In the genomic region with DNA sequence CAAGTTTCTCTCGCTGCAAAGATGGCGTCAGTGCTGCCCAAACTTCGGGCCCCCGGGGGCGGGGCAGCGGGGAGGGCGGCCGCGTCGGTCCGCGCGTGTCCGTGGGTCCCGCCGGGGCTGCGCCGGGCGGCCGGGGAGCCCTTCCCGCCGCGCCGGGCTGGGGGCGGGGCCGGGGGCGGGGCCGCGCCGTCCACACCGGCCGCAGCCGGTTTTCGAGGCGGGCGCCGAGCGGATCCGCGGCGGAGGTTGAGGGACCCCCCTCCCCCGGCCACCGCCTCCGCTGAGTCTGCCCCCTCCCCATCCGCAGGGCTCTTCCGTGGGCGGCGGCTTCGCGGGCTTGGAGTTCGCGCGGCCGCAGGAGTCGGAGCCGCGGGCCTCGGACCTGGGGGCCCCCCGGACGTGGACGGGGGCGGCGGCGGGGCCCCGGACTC, we compare ENCODE assay signal across 1 cellular context.
A peak's percentile ranks its signal among the peaks of the same experiment; 100 is the strongest.
TF ChIP-seq lines count a peak whose summit lies in the region.

No MANE protein-coding gene starts in this region.

TF ChIP-seq in K562, 482 proteins besides CTCF, POLR2A, EP300 and RAD21 (continued from another document and continues in another):
- TF ChIP-seq SMARCA4 (IDR thresholded peaks at IDR 0.05) (no peak), NFE2L1 (tag; IDR thresholded peaks at IDR 0.05; ENCODE audit: borderline replicate concordance, low read depth) (no peak), RHOXF2B (CRISPR knock-in tag; conservative IDR thresholded peaks at IDR 0.05) (no peak), TAF1 (IDR thresholded peaks at IDR 0.05; ENCODE audit: control insufficient read depth, extremely low read depth, insufficient read depth, low read length, severe bottlenecking) (peak; percentile 23), ZNF79 (CRISPR knock-in tag; IDR thresholded peaks at IDR 0.05; ENCODE audit: low read depth) (no peak), XRCC3 (IDR thresholded peaks at IDR 0.05) (no peak), PHF20 (IDR thresholded peaks at IDR 0.05; ENCODE audit: partially characterized antibody) (no peak), NFYB (IDR thresholded peaks at IDR 0.05; ENCODE audit: extremely low read depth, insufficient read length) (no peak), SRSF1 (IDR thresholded peaks at IDR 0.05; ENCODE audit: low read depth, low read length) (no peak), ZNF583 (CRISPR knock-in tag; IDR thresholded peaks at IDR 0.05) (0 out of 2 replicates have a peak, but pooled peaks have one; percentile 39), CBFB (CRISPR knock-in tag; IDR thresholded peaks at IDR 0.05) (no peak), DNMT1 (IDR thresholded peaks at IDR 0.05) (no peak), MIER1 (IDR thresholded peaks at IDR 0.05; ENCODE audit: low read depth) (no peak), ZC3H8 (IDR thresholded peaks at IDR 0.05) (no peak), WHSC1 (IDR thresholded peaks at IDR 0.05; ENCODE audit: low read length) (no peak), NFIX (CRISPR knock-in tag; IDR thresholded peaks at IDR 0.05; ENCODE audit: low read depth) (no peak), PYGO2 (tag; IDR thresholded peaks at IDR 0.05) (no peak), NR2C1 (IDR thresholded peaks at IDR 0.05) (no peak), NR2C1 (tag; IDR thresholded peaks at IDR 0.05) (no peak), MAZ (CRISPR knock-in tag; conservative IDR thresholded peaks at IDR 0.05 in 1 of 2, IDR thresholded peaks at IDR 0.05 in 1 of 2) (no peak), TEAD1 (CRISPR knock-in tag; IDR thresholded peaks at IDR 0.05) (no peak), POLR3A (IDR thresholded peaks at IDR 0.05; ENCODE audit: borderline replicate concordance, extremely low read depth, insufficient read depth, insufficient read length) (no peak), SMAD2 (IDR thresholded peaks at IDR 0.05; ENCODE audit: low read depth, low read length) (no peak), BDP1 (IDR thresholded peaks at IDR 0.05; ENCODE audit: insufficient read depth, insufficient read length) (no peak), ZFP30 (CRISPR knock-in tag; IDR thresholded peaks at IDR 0.05; ENCODE audit: borderline replicate concordance) (no peak), NCOA4 (IDR thresholded peaks at IDR 0.05; ENCODE audit: partially characterized antibody) (no peak), ZBTB7A (IDR thresholded peaks at IDR 0.05; ENCODE audit: borderline replicate concordance, control insufficient read depth, low read depth, low read length) (peak; percentile 74; the same call in 1 of the 2 replicates), KAT8 (IDR thresholded peaks at IDR 0.05; ENCODE audit: low read depth) (no peak), U2AF1 (optimal IDR thresholded peaks at IDR 0.05; ENCODE audit: low read depth, low read length) (no peak)
- TF ChIP-seq, protein P1, sequence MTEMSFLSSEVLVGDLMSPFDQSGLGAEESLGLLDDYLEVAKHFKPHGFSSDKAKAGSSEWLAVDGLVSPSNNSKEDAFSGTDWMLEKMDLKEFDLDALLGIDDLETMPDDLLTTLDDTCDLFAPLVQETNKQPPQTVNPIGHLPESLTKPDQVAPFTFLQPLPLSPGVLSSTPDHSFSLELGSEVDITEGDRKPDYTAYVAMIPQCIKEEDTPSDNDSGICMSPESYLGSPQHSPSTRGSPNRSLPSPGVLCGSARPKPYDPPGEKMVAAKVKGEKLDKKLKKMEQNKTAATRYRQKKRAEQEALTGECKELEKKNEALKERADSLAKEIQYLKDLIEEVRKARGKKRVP (CRISPR knock-in tag; IDR thresholded peaks at IDR 0.05): no peak
- TF ChIP-seq, protein P2, sequence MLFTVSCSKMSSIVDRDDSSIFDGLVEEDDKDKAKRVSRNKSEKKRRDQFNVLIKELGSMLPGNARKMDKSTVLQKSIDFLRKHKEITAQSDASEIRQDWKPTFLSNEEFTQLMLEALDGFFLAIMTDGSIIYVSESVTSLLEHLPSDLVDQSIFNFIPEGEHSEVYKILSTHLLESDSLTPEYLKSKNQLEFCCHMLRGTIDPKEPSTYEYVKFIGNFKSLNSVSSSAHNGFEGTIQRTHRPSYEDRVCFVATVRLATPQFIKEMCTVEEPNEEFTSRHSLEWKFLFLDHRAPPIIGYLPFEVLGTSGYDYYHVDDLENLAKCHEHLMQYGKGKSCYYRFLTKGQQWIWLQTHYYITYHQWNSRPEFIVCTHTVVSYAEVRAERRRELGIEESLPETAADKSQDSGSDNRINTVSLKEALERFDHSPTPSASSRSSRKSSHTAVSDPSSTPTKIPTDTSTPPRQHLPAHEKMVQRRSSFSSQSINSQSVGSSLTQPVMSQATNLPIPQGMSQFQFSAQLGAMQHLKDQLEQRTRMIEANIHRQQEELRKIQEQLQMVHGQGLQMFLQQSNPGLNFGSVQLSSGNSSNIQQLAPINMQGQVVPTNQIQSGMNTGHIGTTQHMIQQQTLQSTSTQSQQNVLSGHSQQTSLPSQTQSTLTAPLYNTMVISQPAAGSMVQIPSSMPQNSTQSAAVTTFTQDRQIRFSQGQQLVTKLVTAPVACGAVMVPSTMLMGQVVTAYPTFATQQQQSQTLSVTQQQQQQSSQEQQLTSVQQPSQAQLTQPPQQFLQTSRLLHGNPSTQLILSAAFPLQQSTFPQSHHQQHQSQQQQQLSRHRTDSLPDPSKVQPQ (CRISPR knock-in tag; IDR thresholded peaks at IDR 0.05; ENCODE audit: borderline replicate concordance): no peak
- TF ChIP-seq, protein P3, sequence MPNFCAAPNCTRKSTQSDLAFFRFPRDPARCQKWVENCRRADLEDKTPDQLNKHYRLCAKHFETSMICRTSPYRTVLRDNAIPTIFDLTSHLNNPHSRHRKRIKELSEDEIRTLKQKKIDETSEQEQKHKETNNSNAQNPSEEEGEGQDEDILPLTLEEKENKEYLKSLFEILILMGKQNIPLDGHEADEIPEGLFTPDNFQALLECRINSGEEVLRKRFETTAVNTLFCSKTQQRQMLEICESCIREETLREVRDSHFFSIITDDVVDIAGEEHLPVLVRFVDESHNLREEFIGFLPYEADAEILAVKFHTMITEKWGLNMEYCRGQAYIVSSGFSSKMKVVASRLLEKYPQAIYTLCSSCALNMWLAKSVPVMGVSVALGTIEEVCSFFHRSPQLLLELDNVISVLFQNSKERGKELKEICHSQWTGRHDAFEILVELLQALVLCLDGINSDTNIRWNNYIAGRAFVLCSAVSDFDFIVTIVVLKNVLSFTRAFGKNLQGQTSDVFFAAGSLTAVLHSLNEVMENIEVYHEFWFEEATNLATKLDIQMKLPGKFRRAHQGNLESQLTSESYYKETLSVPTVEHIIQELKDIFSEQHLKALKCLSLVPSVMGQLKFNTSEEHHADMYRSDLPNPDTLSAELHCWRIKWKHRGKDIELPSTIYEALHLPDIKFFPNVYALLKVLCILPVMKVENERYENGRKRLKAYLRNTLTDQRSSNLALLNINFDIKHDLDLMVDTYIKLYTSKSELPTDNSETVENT (CRISPR knock-in tag; IDR thresholded peaks at IDR 0.05): 0 out of 2 replicates have a peak, but pooled peaks have one; percentile 26
- TF ChIP-seq, protein P4, sequence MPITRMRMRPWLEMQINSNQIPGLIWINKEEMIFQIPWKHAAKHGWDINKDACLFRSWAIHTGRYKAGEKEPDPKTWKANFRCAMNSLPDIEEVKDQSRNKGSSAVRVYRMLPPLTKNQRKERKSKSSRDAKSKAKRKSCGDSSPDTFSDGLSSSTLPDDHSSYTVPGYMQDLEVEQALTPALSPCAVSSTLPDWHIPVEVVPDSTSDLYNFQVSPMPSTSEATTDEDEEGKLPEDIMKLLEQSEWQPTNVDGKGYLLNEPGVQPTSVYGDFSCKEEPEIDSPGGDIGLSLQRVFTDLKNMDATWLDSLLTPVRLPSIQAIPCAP (CRISPR knock-in tag; IDR thresholded peaks at IDR 0.05; ENCODE audit: borderline replicate concordance): no peak
- TF ChIP-seq, protein P5, sequence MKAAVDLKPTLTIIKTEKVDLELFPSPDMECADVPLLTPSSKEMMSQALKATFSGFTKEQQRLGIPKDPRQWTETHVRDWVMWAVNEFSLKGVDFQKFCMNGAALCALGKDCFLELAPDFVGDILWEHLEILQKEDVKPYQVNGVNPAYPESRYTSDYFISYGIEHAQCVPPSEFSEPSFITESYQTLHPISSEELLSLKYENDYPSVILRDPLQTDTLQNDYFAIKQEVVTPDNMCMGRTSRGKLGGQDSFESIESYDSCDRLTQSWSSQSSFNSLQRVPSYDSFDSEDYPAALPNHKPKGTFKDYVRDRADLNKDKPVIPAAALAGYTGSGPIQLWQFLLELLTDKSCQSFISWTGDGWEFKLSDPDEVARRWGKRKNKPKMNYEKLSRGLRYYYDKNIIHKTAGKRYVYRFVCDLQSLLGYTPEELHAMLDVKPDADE (conservative IDR thresholded peaks at IDR 0.05; ENCODE audit: control insufficient read depth, low read depth, low read length): no peak
- TF ChIP-seq, protein P6, sequence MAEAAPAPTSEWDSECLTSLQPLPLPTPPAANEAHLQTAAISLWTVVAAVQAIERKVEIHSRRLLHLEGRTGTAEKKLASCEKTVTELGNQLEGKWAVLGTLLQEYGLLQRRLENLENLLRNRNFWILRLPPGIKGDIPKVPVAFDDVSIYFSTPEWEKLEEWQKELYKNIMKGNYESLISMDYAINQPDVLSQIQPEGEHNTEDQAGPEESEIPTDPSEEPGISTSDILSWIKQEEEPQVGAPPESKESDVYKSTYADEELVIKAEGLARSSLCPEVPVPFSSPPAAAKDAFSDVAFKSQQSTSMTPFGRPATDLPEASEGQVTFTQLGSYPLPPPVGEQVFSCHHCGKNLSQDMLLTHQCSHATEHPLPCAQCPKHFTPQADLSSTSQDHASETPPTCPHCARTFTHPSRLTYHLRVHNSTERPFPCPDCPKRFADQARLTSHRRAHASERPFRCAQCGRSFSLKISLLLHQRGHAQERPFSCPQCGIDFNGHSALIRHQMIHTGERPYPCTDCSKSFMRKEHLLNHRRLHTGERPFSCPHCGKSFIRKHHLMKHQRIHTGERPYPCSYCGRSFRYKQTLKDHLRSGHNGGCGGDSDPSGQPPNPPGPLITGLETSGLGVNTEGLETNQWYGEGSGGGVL (CRISPR knock-in tag; IDR thresholded peaks at IDR 0.05): no peak
- TF ChIP-seq, protein P7, sequence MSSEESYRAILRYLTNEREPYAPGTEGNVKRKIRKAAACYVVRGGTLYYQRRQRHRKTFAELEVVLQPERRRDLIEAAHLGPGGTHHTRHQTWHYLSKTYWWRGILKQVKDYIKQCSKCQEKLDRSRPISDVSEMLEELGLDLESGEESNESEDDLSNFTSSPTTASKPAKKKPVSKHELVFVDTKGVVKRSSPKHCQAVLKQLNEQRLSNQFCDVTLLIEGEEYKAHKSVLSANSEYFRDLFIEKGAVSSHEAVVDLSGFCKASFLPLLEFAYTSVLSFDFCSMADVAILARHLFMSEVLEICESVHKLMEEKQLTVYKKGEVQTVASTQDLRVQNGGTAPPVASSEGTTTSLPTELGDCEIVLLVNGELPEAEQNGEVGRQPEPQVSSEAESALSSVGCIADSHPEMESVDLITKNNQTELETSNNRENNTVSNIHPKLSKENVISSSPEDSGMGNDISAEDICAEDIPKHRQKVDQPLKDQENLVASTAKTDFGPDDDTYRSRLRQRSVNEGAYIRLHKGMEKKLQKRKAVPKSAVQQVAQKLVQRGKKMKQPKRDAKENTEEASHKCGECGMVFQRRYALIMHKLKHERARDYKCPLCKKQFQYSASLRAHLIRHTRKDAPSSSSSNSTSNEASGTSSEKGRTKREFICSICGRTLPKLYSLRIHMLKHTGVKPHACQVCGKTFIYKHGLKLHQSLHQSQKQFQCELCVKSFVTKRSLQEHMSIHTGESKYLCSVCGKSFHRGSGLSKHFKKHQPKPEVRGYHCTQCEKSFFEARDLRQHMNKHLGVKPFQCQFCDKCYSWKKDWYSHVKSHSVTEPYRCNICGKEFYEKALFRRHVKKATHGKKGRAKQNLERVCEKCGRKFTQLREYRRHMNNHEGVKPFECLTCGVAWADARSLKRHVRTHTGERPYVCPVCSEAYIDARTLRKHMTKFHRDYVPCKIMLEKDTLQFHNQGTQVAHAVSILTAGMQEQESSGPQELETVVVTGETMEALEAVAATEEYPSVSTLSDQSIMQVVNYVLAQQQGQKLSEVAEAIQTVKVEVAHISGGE (CRISPR knock-in tag; IDR thresholded peaks at IDR 0.05): peak in 1 of 3 experiments; percentile 80; a peak in 2 of 6 replicates
- TF ChIP-seq, protein P8, sequence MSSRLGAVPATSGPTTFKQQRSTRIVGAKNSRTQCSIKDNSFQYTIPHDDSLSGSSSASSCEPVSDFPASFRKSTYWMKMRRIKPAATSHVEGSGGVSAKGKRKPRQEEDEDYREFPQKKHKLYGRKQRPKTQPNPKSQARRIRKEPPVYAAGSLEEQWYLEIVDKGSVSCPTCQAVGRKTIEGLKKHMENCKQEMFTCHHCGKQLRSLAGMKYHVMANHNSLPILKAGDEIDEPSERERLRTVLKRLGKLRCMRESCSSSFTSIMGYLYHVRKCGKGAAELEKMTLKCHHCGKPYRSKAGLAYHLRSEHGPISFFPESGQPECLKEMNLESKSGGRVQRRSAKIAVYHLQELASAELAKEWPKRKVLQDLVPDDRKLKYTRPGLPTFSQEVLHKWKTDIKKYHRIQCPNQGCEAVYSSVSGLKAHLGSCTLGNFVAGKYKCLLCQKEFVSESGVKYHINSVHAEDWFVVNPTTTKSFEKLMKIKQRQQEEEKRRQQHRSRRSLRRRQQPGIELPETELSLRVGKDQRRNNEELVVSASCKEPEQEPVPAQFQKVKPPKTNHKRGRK (tag; IDR thresholded peaks at IDR 0.05): no peak
- TF ChIP-seq, protein P9, sequence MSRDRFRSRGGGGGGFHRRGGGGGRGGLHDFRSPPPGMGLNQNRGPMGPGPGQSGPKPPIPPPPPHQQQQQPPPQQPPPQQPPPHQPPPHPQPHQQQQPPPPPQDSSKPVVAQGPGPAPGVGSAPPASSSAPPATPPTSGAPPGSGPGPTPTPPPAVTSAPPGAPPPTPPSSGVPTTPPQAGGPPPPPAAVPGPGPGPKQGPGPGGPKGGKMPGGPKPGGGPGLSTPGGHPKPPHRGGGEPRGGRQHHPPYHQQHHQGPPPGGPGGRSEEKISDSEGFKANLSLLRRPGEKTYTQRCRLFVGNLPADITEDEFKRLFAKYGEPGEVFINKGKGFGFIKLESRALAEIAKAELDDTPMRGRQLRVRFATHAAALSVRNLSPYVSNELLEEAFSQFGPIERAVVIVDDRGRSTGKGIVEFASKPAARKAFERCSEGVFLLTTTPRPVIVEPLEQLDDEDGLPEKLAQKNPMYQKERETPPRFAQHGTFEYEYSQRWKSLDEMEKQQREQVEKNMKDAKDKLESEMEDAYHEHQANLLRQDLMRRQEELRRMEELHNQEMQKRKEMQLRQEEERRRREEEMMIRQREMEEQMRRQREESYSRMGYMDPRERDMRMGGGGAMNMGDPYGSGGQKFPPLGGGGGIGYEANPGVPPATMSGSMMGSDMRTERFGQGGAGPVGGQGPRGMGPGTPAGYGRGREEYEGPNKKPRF (IDR thresholded peaks at IDR 0.05; ENCODE audit: low read depth, low read length): no peak
- TF ChIP-seq, protein P10, sequence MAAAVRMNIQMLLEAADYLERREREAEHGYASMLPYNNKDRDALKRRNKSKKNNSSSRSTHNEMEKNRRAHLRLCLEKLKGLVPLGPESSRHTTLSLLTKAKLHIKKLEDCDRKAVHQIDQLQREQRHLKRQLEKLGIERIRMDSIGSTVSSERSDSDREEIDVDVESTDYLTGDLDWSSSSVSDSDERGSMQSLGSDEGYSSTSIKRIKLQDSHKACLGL (CRISPR knock-in tag; IDR thresholded peaks at IDR 0.05; ENCODE audit: borderline replicate concordance, poor library complexity, severe bottlenecking): no peak
- TF ChIP-seq, protein P11, sequence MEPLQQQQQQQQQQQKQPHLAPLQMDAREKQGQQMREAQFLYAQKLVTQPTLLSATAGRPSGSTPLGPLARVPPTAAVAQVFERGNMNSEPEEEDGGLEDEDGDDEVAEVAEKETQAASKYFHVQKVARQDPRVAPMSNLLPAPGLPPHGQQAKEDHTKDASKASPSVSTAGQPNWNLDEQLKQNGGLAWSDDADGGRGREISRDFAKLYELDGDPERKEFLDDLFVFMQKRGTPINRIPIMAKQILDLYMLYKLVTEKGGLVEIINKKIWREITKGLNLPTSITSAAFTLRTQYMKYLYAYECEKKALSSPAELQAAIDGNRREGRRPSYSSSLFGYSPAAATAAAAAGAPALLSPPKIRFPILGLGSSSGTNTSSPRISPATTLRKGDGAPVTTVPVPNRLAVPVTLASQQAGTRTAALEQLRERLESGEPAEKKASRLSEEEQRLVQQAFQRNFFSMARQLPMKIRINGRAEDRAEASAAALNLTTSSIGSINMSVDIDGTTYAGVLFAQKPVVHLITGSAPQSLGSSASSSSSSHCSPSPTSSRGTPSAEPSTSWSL (CRISPR knock-in tag; IDR thresholded peaks at IDR 0.05; ENCODE audit: borderline replicate concordance): no peak
